ENCODE assay signal across 21 cellular contexts in genomic region chr3:15723624-15723884, GRCh38.
DNase-seq lines count a peak whose midpoint lies in the region; ATAC-seq, FAIRE-seq and TF ChIP-seq lines count a peak whose summit lies in the region.
"Had no signal": no experiment of that assay in that cellular context is flagged by ENCODE, and none has a peak within 500 bp of the region (broad histone marks: within the 10 kb centered on the region; RNA-seq: fewer than 3 reads in every experiment).

No MANE protein-coding gene starts in this region.

- H3K36me3 Mint-ChIP-seq in chondrocyte (ENCODE audit: low read depth) (peaks cover 30% of the 10 kb centered on the region), osteocyte (ENCODE audit: unreplicated experiment) (peaks cover 56% of the 10 kb centered on the region)
- peaks cover 28% of the 10 kb centered on the region for H3K36me3 Mint-ChIP-seq in activated CD8-positive, alpha-beta T cell treated with anti-CD3 and anti-CD28 coated beads for 36 hours (ENCODE audit: low read depth)

- TF ChIP-seq POLR2A in HepG2 (IDR thresholded peaks at IDR 0.05; ENCODE audit: insufficient read depth in 1 of 2, low read depth in 2 of 2, low read length in 2 of 2) (no peak), H54 (IDR thresholded peaks at IDR 0.05; ENCODE audit: low read depth, low read length) (no peak)

- H3K4me1 ChIP-seq in GM23248 (ENCODE audit: insufficient read depth) = peaks cover 33% of the 10 kb centered on the region
- H3K4me1 ChIP-seq in HepG2 (ENCODE audit: insufficient read depth, low read length) = peaks cover 18% of the 10 kb centered on the region
- no peaks in the 10 kb centered on the region for H3K4me1 ChIP-seq in colonic mucosa
- H3K4me1 ChIP-seq: BLaER1 treated with 17β-estradiol and CSF1 and Interleukin-3, amounts not matched to agents 10 nM and 100 nM; HAP-1 had no signal

- H3K27ac Mint-ChIP-seq in chondrocyte (ENCODE audit: unreplicated experiment) (peak overlapping the region; percentile 24), osteocyte (ENCODE audit: unreplicated experiment) (peak overlapping the region; percentile 78)
- H3K27ac Mint-ChIP-seq in activated CD8-positive, alpha-beta T cell treated with anti-CD3 and anti-CD28 coated beads for 36 hours = no peak overlapping the region
- H3K27ac Mint-ChIP-seq: B cell; CD8-positive, alpha-beta T cell; IgD-negative memory B cell had no signal

- no peaks in the 10 kb centered on the region for H3K27me3 ChIP-seq in GM23248 (replicated peaks; ENCODE audit: insufficient read depth)
- H3K27me3 ChIP-seq in HepG2 (ENCODE audit: control insufficient read depth in 1 of 2, insufficient read depth in 2 of 2, low read length in 2 of 2) = no peaks in the 10 kb centered on the region
- H3K27me3 ChIP-seq in colonic mucosa = no peaks in the 10 kb centered on the region
- H3K27me3 ChIP-seq: BLaER1 treated with 17β-estradiol and CSF1 and Interleukin-3, amounts not matched to agents 10 nM and 100 nM had no signal

- no peak overlapping the region for H3K4me2 ChIP-seq in GM23248 (ENCODE audit: unreplicated experiment)
- no peak overlapping the region for H3K4me2 ChIP-seq in HepG2 (ENCODE audit: low read depth, low read length)
- H3K4me2 ChIP-seq: BLaER1 treated with 17β-estradiol and CSF1 and Interleukin-3, amounts not matched to agents 10 nM and 100 nM had no signal

- H3K4me3 ChIP-seq in GM23248 (no peak overlapping the region), HepG2 (replicated peaks in 1 of 3; ENCODE audit: insufficient read depth in 1 of 3, low read depth in 2 of 3, low read length in 3 of 3) (no peak overlapping the region), colonic mucosa (no peak overlapping the region)
- H3K4me3 ChIP-seq: BLaER1 treated with 17β-estradiol and CSF1 and Interleukin-3, amounts not matched to agents 10 nM and 100 nM; GM12878; HAP-1 had no signal

- H3K79me2 ChIP-seq in GM23248 (ENCODE audit: insufficient read depth) (peaks cover 40% of the 10 kb centered on the region), HepG2 (ENCODE audit: insufficient read depth, low read length) (no peaks in the 10 kb centered on the region)

- POLR2A ChIA-PET in HepG2 (lab: Yijun Ruan, JAX) = no interaction called here
- POLR2A ChIA-PET in activated CD8-positive, alpha-beta T cell treated with anti-CD3 and anti-CD28 coated beads for 36 hours (lab: Charles Lee) = no interaction called here

- in situ Hi-C loops in GM23248 (cut with MboI) = no loop called here
- in situ Hi-C loops in HepG2 (cut with HindIII; ENCODE audit: extremely low pct_ligation_motif_present, low pct_unique_long_range_greater_than_20kb) = no loop called here

- no peaks in the 10 kb centered on the region for H3K9me3 Mint-ChIP-seq in chondrocyte (ENCODE audit: low read depth)
- H3K9me3 Mint-ChIP-seq in osteocyte (ENCODE audit: unreplicated experiment) = no peaks in the 10 kb centered on the region
- no peaks in the 10 kb centered on the region for H3K9me3 Mint-ChIP-seq in activated CD8-positive, alpha-beta T cell treated with anti-CD3 and anti-CD28 coated beads for 36 hours
- H3K9me3 Mint-ChIP-seq: CD8-positive, alpha-beta T cell; IgD-negative memory B cell had no signal

- H4K20me1 ChIP-seq in GM23248 (ENCODE audit: insufficient read depth) (no peaks in the 10 kb centered on the region), HepG2 (ENCODE audit: insufficient read depth, low read length) (no peaks in the 10 kb centered on the region)

- ATAC-seq in HepG2 = peak; percentile 51; the same call in 2 of the 3 replicates
- no peak for ATAC-seq in stimulated activated naive CD8-positive, alpha-beta T cell treated with anti-CD3 and anti-CD28 coated beads, Interleukin-15, Interleukin-2, amounts not matched to agents 100 U/mL and 50 U/mL, for 24 hours
- no peak for ATAC-seq in activated CD8-positive, alpha-beta T cell treated with anti-CD3 and anti-CD28 coated beads for 36 hours
- ATAC-seq: CD8-positive, alpha-beta T cell; GM12878 had no signal

- no peaks in the 10 kb centered on the region for H3K9me2 ChIP-seq in GM23248 (ENCODE audit: insufficient read depth)

- DNase-seq in GM23248 = no peak
- DNase-seq in chondrocyte (ENCODE audit: low spot score) = no peak
- no peak for DNase-seq in HepG2 (ENCODE audit: low spot score)
- DNase-seq in osteocyte (ENCODE audit: extremely low spot score, unreplicated experiment) = no peak
- no peak for DNase-seq in H54 (ENCODE audit: insufficient read length, low spot score)
- no peak for DNase-seq in colonic mucosa
- DNase-seq in stimulated activated naive CD8-positive, alpha-beta T cell treated with anti-CD3 and anti-CD28 coated beads, Interleukin-15, Interleukin-2, amounts not matched to agents 100 U/mL and 50 U/mL, for 24 hours = no peak
- DNase-seq in activated CD8-positive, alpha-beta T cell treated with anti-CD3 and anti-CD28 coated beads for 36 hours = no peak
- DNase-seq: 8988T; Calu3; CD8-positive, alpha-beta T cell; DMS79 treated with DMSO at 0.1 percent for 48 hours; GF-D8; KBM-7 had no signal

- H3K27ac ChIP-seq in GM23248 = peak overlapping the region; percentile 14; the same call in 1 of the 2 replicates
- peak overlapping the region; percentile 31 for H3K27ac ChIP-seq in HepG2 (ENCODE audit: extremely low read length, insufficient read depth, low read length)
- no peak overlapping the region for H3K27ac ChIP-seq in colonic mucosa
- H3K27ac ChIP-seq: BLaER1 treated with 17β-estradiol and CSF1 and Interleukin-3, amounts not matched to agents 10 nM and 100 nM had no signal

- H3K9me3 ChIP-seq in GM23248 (ENCODE audit: low read depth) (no peaks in the 10 kb centered on the region), HepG2 (ENCODE audit: low read length) (no peaks in the 10 kb centered on the region), colonic mucosa (no peaks in the 10 kb centered on the region)
- H3K9me3 ChIP-seq: BLaER1 treated with 17β-estradiol and CSF1 and Interleukin-3, amounts not matched to agents 10 nM and 100 nM; HAP-1 had no signal

- H3K9ac ChIP-seq in GM23248 (no peak overlapping the region), HepG2 (ENCODE audit: insufficient read depth, low read depth, low read length) (no peak overlapping the region), colonic mucosa (ENCODE audit: low read depth in 2 of 2, low read length in 2 of 2) (no peak overlapping the region)
- H3K9ac ChIP-seq: BLaER1 treated with 17β-estradiol and CSF1 and Interleukin-3, amounts not matched to agents 10 nM and 100 nM had no signal

- FAIRE-seq in HepG2 (lab: Jason Lieb, UNC) (no peak), H54 (lab: Jason Lieb, UNC) (no peak)
- FAIRE-seq: GM19239, H1 had no signal

- H2AFZ ChIP-seq in GM23248 = no peak overlapping the region
- H2AFZ ChIP-seq in HepG2 (ENCODE audit: low read length) = no peak overlapping the region

- TF ChIP-seq CTCF in chondrocyte (IDR thresholded peaks at IDR 0.05) (no peak), HepG2 (CRISPR knock-in tag; IDR thresholded peaks at IDR 0.05) (no peak), osteocyte (IDR thresholded peaks at IDR 0.05) (no peak), colonic mucosa (IDR thresholded peaks at IDR 0.05) (no peak)
- TF ChIP-seq CTCF in activated CD8-positive, alpha-beta T cell treated with anti-CD3 and anti-CD28 coated beads for 36 hours (IDR thresholded peaks at IDR 0.05) = no peak

- H3K36me3 ChIP-seq in GM23248 (ENCODE audit: low read depth) (peaks cover 58% of the 10 kb centered on the region), HepG2 (replicated peaks in 1 of 2; ENCODE audit: control insufficient read depth in 1 of 2, insufficient read depth in 2 of 2, low read length in 2 of 2) (peaks cover 12 to 41% of the 10 kb centered on the region in 2 experiments), colonic mucosa (peaks cover 7% of the 10 kb centered on the region)

- BruUV-seq in HepG2 (replicated peaks; lab: Mats Ljungman, UMichigan) = no TSS peak

- no peak for TF ChIP-seq RAD21 in HepG2 (CRISPR knock-in tag; IDR thresholded peaks at IDR 0.05)

- TF ChIP-seq EP300 in HepG2 (IDR thresholded peaks at IDR 0.05; ENCODE audit: low read depth in 2 of 2, low read length in 2 of 2) (no peak), HepG2 (CRISPR knock-in tag; IDR thresholded peaks at IDR 0.05; ENCODE audit: borderline replicate concordance) (no peak)

- intact Hi-C loops in HepG2 (cut with micrococcal nuclease; ENCODE audit: unreplicated experiment) (no loop called here), colonic mucosa (cut with DNase I) (no loop called here)
- intact Hi-C loops in activated CD8-positive, alpha-beta T cell treated with anti-CD3 and anti-CD28 coated beads for 36 hours (cut with micrococcal nuclease) = no loop called here

- peaks cover 30% of the 10 kb centered on the region for H3K4me1 Mint-ChIP-seq in chondrocyte (ENCODE audit: low read depth)
- H3K4me1 Mint-ChIP-seq in osteocyte (ENCODE audit: unreplicated experiment) = peaks cover 35% of the 10 kb centered on the region
- peaks cover 14% of the 10 kb centered on the region for H3K4me1 Mint-ChIP-seq in activated CD8-positive, alpha-beta T cell treated with anti-CD3 and anti-CD28 coated beads for 36 hours (ENCODE audit: low read depth)
- H3K4me1 Mint-ChIP-seq: B cell had no signal

- H3K4me3 Mint-ChIP-seq in chondrocyte (ENCODE audit: unreplicated experiment) = no peak overlapping the region
- H3K4me3 Mint-ChIP-seq in osteocyte (ENCODE audit: unreplicated experiment) = no peak overlapping the region
- no peak overlapping the region for H3K4me3 Mint-ChIP-seq in activated CD8-positive, alpha-beta T cell treated with anti-CD3 and anti-CD28 coated beads for 36 hours
- H3K4me3 Mint-ChIP-seq: B cell; CD8-positive, alpha-beta T cell; IgD-negative memory B cell had no signal

- CTCF ChIA-PET in HepG2 (lab: Yijun Ruan, JAX; ENCODE audit: low intra/inter-chr PET ratio, low total read pairs) = no interaction called here
- CTCF ChIA-PET in activated CD8-positive, alpha-beta T cell treated with anti-CD3 and anti-CD28 coated beads for 36 hours (lab: Charles Lee) = interaction anchor here (0.8 kb wide), 1 partner anchor 93 kb away, joined by 3 read pairs; no protein-coding TSS in a partner anchor

- H3F3A ChIP-seq in GM23248 (ENCODE audit: insufficient read depth) = 0 out of 2 replicates have a peak, but pooled peaks cover 8% of the 10 kb centered on the region

- no peaks in the 10 kb centered on the region for H3K27me3 Mint-ChIP-seq in chondrocyte (ENCODE audit: low read depth)
- no peaks in the 10 kb centered on the region for H3K27me3 Mint-ChIP-seq in osteocyte (ENCODE audit: unreplicated experiment)
- no peaks in the 10 kb centered on the region for H3K27me3 Mint-ChIP-seq in activated CD8-positive, alpha-beta T cell treated with anti-CD3 and anti-CD28 coated beads for 36 hours
- H3K27me3 Mint-ChIP-seq: B cell, IgD-negative memory B cell had no signal

TF ChIP-seq in HepG2, 621 proteins besides CTCF, POLR2A, EP300 and RAD21 (continues in another document):
- no peak for TF ChIP-seq ZNF30 (CRISPR knock-in tag; IDR thresholded peaks at IDR 0.05)
- no peak for TF ChIP-seq HIVEP1 (CRISPR knock-in tag; IDR thresholded peaks at IDR 0.05)
